ENCODE assay signal across 1 cellular context in genomic region chr5:154830596-154830995, GRCh38.
TF ChIP-seq lines count a peak whose summit lies in the region.

No MANE protein-coding gene starts in this region.

TF ChIP-seq in SK-N-SH, 30 proteins besides CTCF, POLR2A, EP300 and RAD21 (continued from another document):
- TF ChIP-seq, protein P1, sequence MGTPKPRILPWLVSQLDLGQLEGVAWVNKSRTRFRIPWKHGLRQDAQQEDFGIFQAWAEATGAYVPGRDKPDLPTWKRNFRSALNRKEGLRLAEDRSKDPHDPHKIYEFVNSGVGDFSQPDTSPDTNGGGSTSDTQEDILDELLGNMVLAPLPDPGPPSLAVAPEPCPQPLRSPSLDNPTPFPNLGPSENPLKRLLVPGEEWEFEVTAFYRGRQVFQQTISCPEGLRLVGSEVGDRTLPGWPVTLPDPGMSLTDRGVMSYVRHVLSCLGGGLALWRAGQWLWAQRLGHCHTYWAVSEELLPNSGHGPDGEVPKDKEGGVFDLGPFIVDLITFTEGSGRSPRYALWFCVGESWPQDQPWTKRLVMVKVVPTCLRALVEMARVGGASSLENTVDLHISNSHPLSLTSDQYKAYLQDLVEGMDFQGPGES (IDR thresholded peaks at IDR 0.05; ENCODE audit: low read depth, low read length) = no peak
- TF ChIP-seq MXI1 (IDR thresholded peaks at IDR 0.05; ENCODE audit: low read depth, low read length) (no peak), NFIC (IDR thresholded peaks at IDR 0.05; ENCODE audit: borderline replicate concordance) (no peak), SIN3A (IDR thresholded peaks at IDR 0.05; ENCODE audit: borderline replicate concordance, low read depth, low read length) (no peak), GATA2 (CRISPR knock-in tag; IDR thresholded peaks at IDR 0.05) (no peak)
- TF ChIP-seq, protein P2, sequence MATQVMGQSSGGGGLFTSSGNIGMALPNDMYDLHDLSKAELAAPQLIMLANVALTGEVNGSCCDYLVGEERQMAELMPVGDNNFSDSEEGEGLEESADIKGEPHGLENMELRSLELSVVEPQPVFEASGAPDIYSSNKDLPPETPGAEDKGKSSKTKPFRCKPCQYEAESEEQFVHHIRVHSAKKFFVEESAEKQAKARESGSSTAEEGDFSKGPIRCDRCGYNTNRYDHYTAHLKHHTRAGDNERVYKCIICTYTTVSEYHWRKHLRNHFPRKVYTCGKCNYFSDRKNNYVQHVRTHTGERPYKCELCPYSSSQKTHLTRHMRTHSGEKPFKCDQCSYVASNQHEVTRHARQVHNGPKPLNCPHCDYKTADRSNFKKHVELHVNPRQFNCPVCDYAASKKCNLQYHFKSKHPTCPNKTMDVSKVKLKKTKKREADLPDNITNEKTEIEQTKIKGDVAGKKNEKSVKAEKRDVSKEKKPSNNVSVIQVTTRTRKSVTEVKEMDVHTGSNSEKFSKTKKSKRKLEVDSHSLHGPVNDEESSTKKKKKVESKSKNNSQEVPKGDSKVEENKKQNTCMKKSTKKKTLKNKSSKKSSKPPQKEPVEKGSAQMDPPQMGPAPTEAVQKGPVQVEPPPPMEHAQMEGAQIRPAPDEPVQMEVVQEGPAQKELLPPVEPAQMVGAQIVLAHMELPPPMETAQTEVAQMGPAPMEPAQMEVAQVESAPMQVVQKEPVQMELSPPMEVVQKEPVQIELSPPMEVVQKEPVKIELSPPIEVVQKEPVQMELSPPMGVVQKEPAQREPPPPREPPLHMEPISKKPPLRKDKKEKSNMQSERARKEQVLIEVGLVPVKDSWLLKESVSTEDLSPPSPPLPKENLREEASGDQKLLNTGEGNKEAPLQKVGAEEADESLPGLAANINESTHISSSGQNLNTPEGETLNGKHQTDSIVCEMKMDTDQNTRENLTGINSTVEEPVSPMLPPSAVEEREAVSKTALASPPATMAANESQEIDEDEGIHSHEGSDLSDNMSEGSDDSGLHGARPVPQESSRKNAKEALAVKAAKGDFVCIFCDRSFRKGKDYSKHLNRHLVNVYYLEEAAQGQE (IDR thresholded peaks at IDR 0.05; ENCODE audit: low read depth, low read length) = no peak
